21 cellular contexts compared by ENCODE assay signal in the genomic region with DNA sequence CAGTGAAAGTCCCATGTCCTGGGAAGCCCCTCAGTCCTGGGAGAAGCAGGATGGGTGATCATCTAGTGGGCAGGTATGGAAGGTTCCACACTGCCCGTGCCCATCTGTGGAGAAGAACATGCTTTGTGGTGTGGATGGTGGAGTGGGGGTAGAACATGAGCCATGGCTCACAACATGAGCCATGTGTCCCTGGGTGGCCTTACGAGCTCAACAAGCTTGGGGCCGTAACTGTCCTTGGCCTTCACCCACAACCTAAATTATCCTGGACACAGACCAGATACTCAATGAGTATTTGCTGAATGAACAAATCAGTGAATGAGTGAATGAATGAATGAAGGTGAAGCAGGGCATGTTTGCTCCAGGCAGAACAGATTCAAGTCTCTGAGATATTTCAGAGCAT. TPM values are rescaled to one million over a fixed set of nuclear protein-coding genes. Genes with fewer than 3 reads are reported as not detected.
DNase-seq lines count a peak whose midpoint lies in the region; ATAC-seq lines count a peak whose summit lies in the region.
"Had no signal": no experiment of that assay in that cellular context is flagged by ENCODE, and none has a peak within 500 bp of the region (broad histone marks: within the 10 kb centered on the region; RNA-seq: fewer than 3 reads in every experiment).

No MANE protein-coding gene starts in this region.

- peaks cover 3% of the 10 kb centered on the region for H3K36me3 Mint-ChIP-seq in T-helper 17 cell (ENCODE audit: low read depth)
- H3K36me3 Mint-ChIP-seq: activated naive CD4-positive, alpha-beta T cell treated with anti-CD3 and anti-CD28 coated beads, Interleukin-2, amount 10 ng/mL, durations not matched to agents 7 days and 5 days had no signal

- H3K27ac Mint-ChIP-seq in T-helper 17 cell = peak overlapping the region; percentile 56
- H3K27ac Mint-ChIP-seq: activated CD4-positive, alpha-beta T cell treated with anti-CD3 and anti-CD28 coated beads, Interleukin-2, amount 10 ng/mL, durations not matched to agents 24 days and 14 days; activated naive CD4-positive, alpha-beta T cell treated with anti-CD3 and anti-CD28 coated beads, Interleukin-2, amount 10 ng/mL, durations not matched to agents 7 days and 5 days had no signal

- H3K4me3 Mint-ChIP-seq in T-helper 17 cell = no peak overlapping the region
- H3K4me3 Mint-ChIP-seq: activated CD4-positive, alpha-beta T cell treated with anti-CD3 and anti-CD28 coated beads, Interleukin-2, amount 10 ng/mL, durations not matched to agents 24 days and 14 days; activated naive CD4-positive, alpha-beta T cell treated with anti-CD3 and anti-CD28 coated beads, Interleukin-2, amount 10 ng/mL, durations not matched to agents 7 days and 5 days had no signal

- no peaks in the 10 kb centered on the region for H3K9me3 ChIP-seq in T-helper 17 cell (ENCODE audit: control insufficient read depth, low read length, poor library complexity, severe bottlenecking)

- ATAC-seq in T-helper 17 cell (no peak), HG02885 (IDR thresholded peaks at IDR 0.05; ENCODE audit: poor library complexity, unreplicated experiment) (no peak)
- ATAC-seq: HCT116, left cardiac atrium, SK-N-SH treated with all-trans-retinoic acid at 6 μM for 48 hours had no signal

- H3K4me3 ChIP-seq in skeletal muscle cell (ENCODE audit: low read depth, low read length) = no peak overlapping the region
- H3K4me3 ChIP-seq: esophagus muscularis mucosa, right atrium auricular region, stomach, upper lobe of left lung had no signal

- no peaks in the 10 kb centered on the region for H3K27me3 Mint-ChIP-seq in T-helper 17 cell

- H3K4me1 Mint-ChIP-seq in T-helper 17 cell = peaks cover 36% of the 10 kb centered on the region

- DNase-seq in NCI-H2196 (lab: John Stamatoyannopoulos, UW; ENCODE audit: unreplicated experiment) (peak; percentile 14), NCI-H2196 treated with DMSO at 0.1 percent for 48 hours (lab: John Stamatoyannopoulos, UW; ENCODE audit: unreplicated experiment) (no peak), T-helper 17 cell (no peak), fibroblast of gingiva (ENCODE audit: low read depth) (peak; percentile 44), skeletal muscle cell (ENCODE audit: low read depth) (peak; percentile 29), NCI-H774 (lab: John Stamatoyannopoulos, UW) (no peak), DMS153 treated with DMSO at 0.1 percent for 48 hours (lab: John Stamatoyannopoulos, UW; ENCODE audit: unreplicated experiment) (no peak)
- DNase-seq: activated CD4-positive, alpha-beta T cell treated with anti-CD3 and anti-CD28 coated beads, Interleukin-2, amount 10 ng/mL, durations not matched to agents 24 days and 14 days; activated naive CD4-positive, alpha-beta T cell treated with anti-CD3 and anti-CD28 coated beads, Interleukin-2, amount 10 ng/mL, durations not matched to agents 7 days and 5 days; activated T-cell treated with anti-CD3 and anti-CD28 coated beads, Interleukin-2, amount 50 U/mL, for 1 hour; DMS79 treated with DMSO at 0.1 percent for 48 hours; left cardiac atrium; NCI-H1694 treated with DMSO at 0.1 percent for 48 hours; NCI-H524; stomach; upper lobe of left lung had no signal

RNA-seq across cellular contexts. Expression of a gene that starts 13.5 kb away (rescaled TPM):
- total RNA-seq in T-helper 17 cell = 1 to 10 TPM; 1.1 to 3.1 TPM

RNA-seq across cellular contexts. Expression of a gene that starts 24.3 kb away (rescaled TPM):
- 10 to 100 TPM; 44.4 to 45.6 TPM for total RNA-seq in T-helper 17 cell

Comparison
In these comparisons a context has a peak if more than half of its experiments do, and no peak if none do; other contexts are left out.
1. DNase-seq: peak in NCI-H2196 (single experiment), fibroblast of gingiva (single experiment) and skeletal muscle cell (single experiment); none in NCI-H2196 treated with DMSO at 0.1 percent for 48 hours (single experiment), T-helper 17 cell (0 of 3), NCI-H774 (single experiment) and DMS153 treated with DMSO at 0.1 percent for 48 hours (single experiment).